Comparison of ENCODE assay signal across 8 cellular contexts in genomic region chr1:203650012-203650836, GRCh38. TPM values are rescaled to one million over a fixed set of nuclear protein-coding genes. Genes with fewer than 3 reads are reported as not detected.
DNase-seq lines count a peak whose midpoint lies in the region; ATAC-seq and TF ChIP-seq lines count a peak whose summit lies in the region.

No MANE protein-coding gene starts in this region.

- no peaks in the 10 kb centered on the region for H3K4me1 Mint-ChIP-seq in Caco-2 (ENCODE audit: low read depth, unreplicated experiment)
- peaks cover 72% of the 10 kb centered on the region for H3K4me1 Mint-ChIP-seq in activated CD4-positive, alpha-beta memory T cell treated with anti-CD3 and anti-CD28 coated beads for 36 hours (ENCODE audit: low read depth)

- peak in 1 of 2 experiments; percentile 17 for TF ChIP-seq CTCF in Caco-2 (IDR thresholded peaks at IDR 0.05; ENCODE audit: insufficient read depth in 1 of 2, low read depth in 1 of 2, low read length in 1 of 2, severe bottlenecking in 1 of 2, unreplicated experiment in 1 of 2)

- no peaks in the 10 kb centered on the region for H3K36me3 Mint-ChIP-seq in Caco-2 (ENCODE audit: insufficient read depth, unreplicated experiment)
- H3K36me3 Mint-ChIP-seq in activated CD4-positive, alpha-beta memory T cell treated with anti-CD3 and anti-CD28 coated beads for 36 hours, result peaks cover 5% of the 10 kb centered on the region

- H3K4me3 ChIP-seq in Caco-2 (ENCODE audit: low read depth, low read length), result peak overlapping the region; percentile 3
- H3K4me3 ChIP-seq in muscle layer of colon (ENCODE audit: low read depth in 1 of 2, low read length in 2 of 2), result peak overlapping the region in 1 of 2 donors; percentile 57
- peak overlapping the region; percentile 47 to 64 for H3K4me3 ChIP-seq in stomach smooth muscle (ENCODE audit: low read length in 2 of 2)

- peak; percentile 57 for ATAC-seq in GM21529 (IDR thresholded peaks at IDR 0.05; ENCODE audit: unreplicated experiment)

- CTCF ChIA-PET in Caco-2 (lab: Charles Lee), result no interaction called here
- CTCF ChIA-PET in activated CD4-positive, alpha-beta memory T cell treated with anti-CD3 and anti-CD28 coated beads for 36 hours (lab: Charles Lee), result interaction anchor here (0.9 to 4.3 kb wide), 4 partner anchors 11 to 29 kb away, joined by 3 to 28 read pairs (median 5); partner anchors contain the start of gene ATP2B4

- peak overlapping the region; percentile 33 for H3K27ac Mint-ChIP-seq in Caco-2 (ENCODE audit: unreplicated experiment)
- peak overlapping the region; percentile 90 for H3K27ac Mint-ChIP-seq in activated CD4-positive, alpha-beta memory T cell treated with anti-CD3 and anti-CD28 coated beads for 36 hours

- H3K36me3 ChIP-seq in Caco-2 (ENCODE audit: control insufficient read depth, insufficient read depth, low read length) (no peaks in the 10 kb centered on the region), muscle layer of colon (ENCODE audit: insufficient read depth, low read length) (no peaks in the 10 kb centered on the region), stomach smooth muscle (ENCODE audit: control insufficient read depth in 2 of 2, insufficient read depth in 2 of 2, low read length in 2 of 2) (peaks cover 0 to 3% of the 10 kb centered on the region in 2 donors)

- H3K4me3 Mint-ChIP-seq in Caco-2 (ENCODE audit: unreplicated experiment), result peak overlapping the region; percentile 32
- peak overlapping the region; percentile 70 for H3K4me3 Mint-ChIP-seq in activated CD4-positive, alpha-beta memory T cell treated with anti-CD3 and anti-CD28 coated beads for 36 hours

- DNase-seq in Caco-2, result peak; percentile 76 to 80
- peak; percentile 80 for DNase-seq in M059J (ENCODE audit: low read depth)
- peak; percentile 81 for DNase-seq in activated CD4-positive, alpha-beta memory T cell treated with anti-CD3 and anti-CD28 coated beads for 36 hours
- peak; percentile 85 for DNase-seq in ecto neural progenitor cell (ENCODE audit: low spot score)
- DNase-seq in GOT3 (lab: John Stamatoyannopoulos, UW), result no peak

- BruUV-seq in Caco-2 (replicated peaks; lab: Mats Ljungman, UMichigan), result no TSS peak

- H3K9me3 Mint-ChIP-seq in Caco-2 (ENCODE audit: unreplicated experiment), result no peaks in the 10 kb centered on the region
- no peaks in the 10 kb centered on the region for H3K9me3 Mint-ChIP-seq in activated CD4-positive, alpha-beta memory T cell treated with anti-CD3 and anti-CD28 coated beads for 36 hours

- H3K9me3 ChIP-seq in Caco-2 (no peaks in the 10 kb centered on the region), muscle layer of colon (ENCODE audit: low read length) (no peaks in the 10 kb centered on the region), stomach smooth muscle (ENCODE audit: control insufficient read depth in 2 of 2, low read length in 2 of 2) (no peaks in the 10 kb centered on the region)

- intact Hi-C loops in Caco-2 (cut with micrococcal nuclease; ENCODE audit: unreplicated experiment), result no loop called here
- intact Hi-C loops in activated CD4-positive, alpha-beta memory T cell treated with anti-CD3 and anti-CD28 coated beads for 36 hours (cut with micrococcal nuclease), result loop anchor here (1.0 to 5.0 kb wide), 5 partner anchors 24 to 693 kb away; partner anchors contain the start of genes ADIPOR1, ATP2B4, ZBED6 and ZC3H11A

- no peaks in the 10 kb centered on the region for H3K27me3 ChIP-seq in Caco-2 (replicated peaks; ENCODE audit: control insufficient read depth, insufficient read depth, low read length)
- no peaks in the 10 kb centered on the region for H3K27me3 ChIP-seq in muscle layer of colon (ENCODE audit: control insufficient read depth in 1 of 2, insufficient read depth in 2 of 2, low read length in 2 of 2)
- no peaks in the 10 kb centered on the region for H3K27me3 ChIP-seq in stomach smooth muscle (ENCODE audit: control insufficient read depth in 1 of 2, insufficient read depth in 2 of 2, low read length in 2 of 2)

- peak overlapping the region; percentile 62 for H3K27ac ChIP-seq in muscle layer of colon (ENCODE audit: low read depth, low read length)
- peak overlapping the region; percentile 88 for H3K27ac ChIP-seq in stomach smooth muscle (ENCODE audit: low read length)

- H3K4me1 ChIP-seq in Caco-2 (0 out of 2 replicates have a peak, but pooled peaks cover 3% of the 10 kb centered on the region), muscle layer of colon (ENCODE audit: insufficient read depth, low read length) (peaks cover 70% of the 10 kb centered on the region), stomach smooth muscle (ENCODE audit: control insufficient read depth, insufficient read depth, low read length) (peaks cover 26% of the 10 kb centered on the region)

- no peaks in the 10 kb centered on the region for H3K27me3 Mint-ChIP-seq in Caco-2 (ENCODE audit: insufficient read depth, unreplicated experiment)
- no peaks in the 10 kb centered on the region for H3K27me3 Mint-ChIP-seq in activated CD4-positive, alpha-beta memory T cell treated with anti-CD3 and anti-CD28 coated beads for 36 hours

- H3K9ac ChIP-seq in muscle layer of colon (ENCODE audit: low read length) (peak overlapping the region; percentile 45), stomach smooth muscle (ENCODE audit: low read length in 2 of 2) (peak overlapping the region; percentile 65 to 66)

- POLR2A ChIA-PET in Caco-2 (lab: Charles Lee), result interaction anchor here (1.1 kb wide), 1 partner anchor 24 kb away, joined by 3 read pairs; no protein-coding TSS in a partner anchor
- POLR2A ChIA-PET in activated CD4-positive, alpha-beta memory T cell treated with anti-CD3 and anti-CD28 coated beads for 36 hours (lab: Charles Lee), result interaction anchor here (0.6 to 2.5 kb wide), 8 partner anchors 11 to 115 kb away, joined by 3 to 30 read pairs (median 6); partner anchors contain the start of genes ATP2B4 and LAX1

RNA-seq across cellular contexts. Expression of gene ATP2B4, which starts 23.6 kb away (rescaled TPM):
- 13.4 and 14.3 TPM in 2 replicates for total RNA-seq in Caco-2 (2022)
- 55.2 and 85.4 TPM in 2 replicates for total RNA-seq in M059J (2014; rRNA removed; shearing (Covaris generic))
- 10 to 100 TPM; 48.1 to 52.7 TPM for total RNA-seq in activated CD4-positive, alpha-beta memory T cell treated with anti-CD3 and anti-CD28 coated beads for 36 hours
